10 cellular contexts compared by ENCODE assay signal in the genomic region with DNA sequence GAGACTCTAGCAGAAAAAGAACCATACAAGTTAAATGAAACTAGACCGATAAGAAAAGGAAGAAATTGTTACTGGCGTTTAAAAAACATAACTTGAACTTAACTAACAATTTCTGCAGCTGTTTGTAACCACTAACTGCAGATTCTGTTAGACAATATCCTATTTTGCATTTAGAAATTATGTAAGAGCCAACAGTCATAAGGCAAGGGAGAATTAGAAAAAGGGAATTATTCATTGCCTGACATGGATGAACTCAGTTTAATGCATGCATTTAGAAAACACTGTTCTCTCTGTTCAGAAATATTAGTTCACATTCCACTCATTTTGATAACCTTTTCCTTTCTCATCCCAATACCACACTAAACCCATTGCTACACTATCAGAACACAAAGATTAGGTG.
DNase-seq lines count a peak whose midpoint lies in the region; ATAC-seq and TF ChIP-seq lines count a peak whose summit lies in the region.
"Had no signal": no experiment of that assay in that cellular context is flagged by ENCODE, and none has a peak within 500 bp of the region (broad histone marks: within the 10 kb centered on the region; RNA-seq: fewer than 3 reads in every experiment).

No MANE protein-coding gene starts in this region.

- peak overlapping the region; percentile 80 for H3K27ac ChIP-seq in layer of hippocampus (ENCODE audit: low read depth, low read length)
- peak overlapping the region; percentile 68 for H3K27ac ChIP-seq in thymus (ENCODE audit: low read depth)
- H3K27ac ChIP-seq: A549 had no signal

- no peak for TF ChIP-seq CTCF in activated B cell treated with CpG ODN at 0.5 μM for 24 hours (IDR thresholded peaks at IDR 0.05)

- intact Hi-C loops in activated B cell treated with CpG ODN at 0.5 μM for 24 hours (cut with micrococcal nuclease) = no loop called here

- H3K27ac Mint-ChIP-seq in activated CD4-positive, alpha-beta T cell treated with anti-CD3 and anti-CD28 coated beads, Interleukin-2, amount 10 ng/mL, durations not matched to agents 7 days and 5 days = peak overlapping the region; percentile 85
- peak overlapping the region; percentile 73 for H3K27ac Mint-ChIP-seq in activated B cell treated with CpG ODN at 0.5 μM for 24 hours

- in situ Hi-C loops in KBM-7 (cut with MboI; ENCODE audit: low pct_unique_long_range_greater_than_20kb, low sequenced_read_pairs) = no loop called here

- ATAC-seq in activated B cell treated with CpG ODN at 0.5 μM for 24 hours (ENCODE audit: low read depth) = no peak
- ATAC-seq: A549 had no signal

- peak overlapping the region; percentile 18 for H3K4me3 Mint-ChIP-seq in activated CD4-positive, alpha-beta T cell treated with anti-CD3 and anti-CD28 coated beads, Interleukin-2, amount 10 ng/mL, durations not matched to agents 7 days and 5 days
- H3K4me3 Mint-ChIP-seq in activated B cell treated with CpG ODN at 0.5 μM for 24 hours = no peak overlapping the region

- POLR2A ChIA-PET in activated CD4-positive, alpha-beta T cell treated with anti-CD3 and anti-CD28 coated beads, Interleukin-2, amount 10 ng/mL, durations not matched to agents 7 days and 5 days (lab: Charles Lee) = no interaction called here
- POLR2A ChIA-PET in activated B cell treated with CpG ODN at 0.5 μM for 24 hours (lab: Charles Lee) = interaction anchor here (0.6 to 1.0 kb wide), 2 partner anchors 8 to 26 kb away, joined by 3 read pairs; no protein-coding TSS in a partner anchor

- no peak for DNase-seq in activated CD4-positive, alpha-beta T cell treated with anti-CD3 and anti-CD28 coated beads, Interleukin-2, amount 10 ng/mL, durations not matched to agents 7 days and 5 days
- DNase-seq in activated CD4-positive, alpha-beta T cell treated with anti-CD3 and anti-CD28 coated beads for 1 hour = no peak
- DNase-seq in activated B cell treated with CpG ODN at 0.5 μM for 24 hours = no peak
- DNase-seq in KBM-7 = no peak
- no peak for DNase-seq in cerebellum (ENCODE audit: low spot score)
- DNase-seq in stimulated activated CD4-positive, alpha-beta T cell treated with anti-CD3 and anti-CD28 coated beads, Interleukin-4, amount 100 ng/mL, for 4 hours = no peak
- DNase-seq: NCI-H1930 had no signal

- H3K27me3 Mint-ChIP-seq in activated CD4-positive, alpha-beta T cell treated with anti-CD3 and anti-CD28 coated beads, Interleukin-2, amount 10 ng/mL, durations not matched to agents 7 days and 5 days = no peaks in the 10 kb centered on the region
- no peaks in the 10 kb centered on the region for H3K27me3 Mint-ChIP-seq in activated B cell treated with CpG ODN at 0.5 μM for 24 hours

- H3K36me3 ChIP-seq in thymus (ENCODE audit: control insufficient read depth, insufficient read depth) = peaks cover 42% of the 10 kb centered on the region

- H3K4me3 ChIP-seq in thymus (ENCODE audit: low read length) = no peak overlapping the region
- H3K4me3 ChIP-seq: A549 had no signal

- H3K27me3 ChIP-seq in layer of hippocampus (ENCODE audit: control insufficient read depth, insufficient read depth, low read length) (no peaks in the 10 kb centered on the region), thymus (ENCODE audit: control insufficient read depth, insufficient read depth) (no peaks in the 10 kb centered on the region)

- peaks cover 62% of the 10 kb centered on the region for H3K36me3 Mint-ChIP-seq in activated CD4-positive, alpha-beta T cell treated with anti-CD3 and anti-CD28 coated beads, Interleukin-2, amount 10 ng/mL, durations not matched to agents 7 days and 5 days (ENCODE audit: low read depth)
- peaks cover 79% of the 10 kb centered on the region for H3K36me3 Mint-ChIP-seq in activated B cell treated with CpG ODN at 0.5 μM for 24 hours (ENCODE audit: low read depth)

- CTCF ChIA-PET in activated CD4-positive, alpha-beta T cell treated with anti-CD3 and anti-CD28 coated beads, Interleukin-2, amount 10 ng/mL, durations not matched to agents 7 days and 5 days (lab: Charles Lee) = interaction anchor here (0.9 to 3.2 kb wide), 2 partner anchors 11 kb away, joined by 3 to 12 read pairs; no protein-coding TSS in a partner anchor
- CTCF ChIA-PET in activated B cell treated with CpG ODN at 0.5 μM for 24 hours (lab: Charles Lee) = no interaction called here

- peaks cover 5% of the 10 kb centered on the region for H3K4me1 ChIP-seq in thymus (ENCODE audit: control insufficient read depth, insufficient read depth, low read length)
- H3K4me1 ChIP-seq: A549 had no signal

- peaks cover 15% of the 10 kb centered on the region for H3K9me3 Mint-ChIP-seq in activated CD4-positive, alpha-beta T cell treated with anti-CD3 and anti-CD28 coated beads, Interleukin-2, amount 10 ng/mL, durations not matched to agents 7 days and 5 days
- peaks cover 3% of the 10 kb centered on the region for H3K9me3 Mint-ChIP-seq in activated B cell treated with CpG ODN at 0.5 μM for 24 hours

- 11% methylated on average over 2 of the region's 2 CpGs for WGBS in thymus

- H3K9me3 ChIP-seq in thymus (ENCODE audit: control insufficient read depth) = peaks cover 4% of the 10 kb centered on the region

- peaks cover 64% of the 10 kb centered on the region for H3K4me1 Mint-ChIP-seq in activated CD4-positive, alpha-beta T cell treated with anti-CD3 and anti-CD28 coated beads, Interleukin-2, amount 10 ng/mL, durations not matched to agents 7 days and 5 days
- peaks cover 32% of the 10 kb centered on the region for H3K4me1 Mint-ChIP-seq in activated B cell treated with CpG ODN at 0.5 μM for 24 hours
